8 cellular contexts compared by ENCODE assay signal in the genomic region with DNA sequence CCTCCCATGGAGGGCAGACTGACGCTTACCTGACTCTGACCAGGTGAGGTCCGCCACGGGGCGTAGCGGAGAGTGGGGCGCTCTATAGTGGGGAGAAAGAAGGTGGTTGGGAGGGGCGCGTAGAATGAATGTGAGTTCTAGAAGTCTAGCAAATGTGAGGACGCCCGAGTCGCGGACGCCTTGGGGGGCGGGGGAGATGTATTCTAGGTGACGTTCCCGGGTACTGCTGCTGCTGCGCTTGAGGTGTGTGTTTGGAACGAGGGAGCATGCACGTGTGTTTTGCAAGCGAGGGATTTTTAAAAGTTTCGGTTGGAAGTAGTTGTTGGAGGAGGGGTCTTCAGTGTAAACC. TPM values are rescaled to one million over a fixed set of nuclear protein-coding genes. Genes with fewer than 3 reads are reported as not detected.
DNase-seq lines count a peak whose midpoint lies in the region; ATAC-seq and TF ChIP-seq lines count a peak whose summit lies in the region.

No MANE protein-coding gene starts in this region.

- peak overlapping the region; percentile 94 for H3K27ac ChIP-seq in VCaP
- peak overlapping the region; percentile 88 to 97 for H3K27ac ChIP-seq in liver (ENCODE audit: low read depth in 1 of 2, low read length in 2 of 2)

- TF ChIP-seq RAD21 in liver (IDR thresholded peaks at IDR 0.05) = no peak

- H3K36me3 ChIP-seq in liver (ENCODE audit: control insufficient read depth in 4 of 4, insufficient read depth in 3 of 4, low read depth in 1 of 4, low read length in 3 of 4) = peaks cover 0 to 4% (median 4%) of the 10 kb centered on the region in 4 donors

- peak overlapping the region; percentile 29 to 88 for H3K9ac ChIP-seq in liver (ENCODE audit: low read depth in 1 of 2, low read length in 2 of 2)

- WGBS in liver = under 1% methylated on average over 21 of the region's 21 CpGs

- peak; percentile 2 for DNase-seq in GM04504 (ENCODE audit: low read depth)
- DNase-seq in Jurkat, Clone E6-1 (ENCODE audit: low read depth, low spot score) = peak; percentile 23
- DNase-seq in cardiac fibroblast (ENCODE audit: low read depth in 2 of 2) = peak; percentile 10 to 22
- DNase-seq in stimulated activated CD8-positive, alpha-beta memory T cell treated with anti-CD3 and anti-CD28 coated beads, Interleukin-2, amount 100 ng/mL, for 48 hours (ENCODE audit: low read depth in 2 of 2) = peak; percentile 23 to 30
- no peak for DNase-seq in occipital lobe (lab: John Stamatoyannopoulos, UW)

- ATAC-seq in GM21717 (IDR thresholded peaks at IDR 0.05; ENCODE audit: unreplicated experiment) = peak; percentile 44

- no peaks in the 10 kb centered on the region for H3K9me3 ChIP-seq in liver (ENCODE audit: control insufficient read depth in 4 of 4, low read length in 3 of 4)

- no peaks in the 10 kb centered on the region for H3K27me3 ChIP-seq in liver (ENCODE audit: control insufficient read depth in 4 of 4, insufficient read depth in 4 of 4, low read length in 3 of 4)

- peak overlapping the region; percentile 94 for H3K4me3 ChIP-seq in Jurkat, Clone E6-1 (ENCODE audit: low read length)
- peak overlapping the region; percentile 95 to 98 for H3K4me3 ChIP-seq in cardiac fibroblast (replicated peaks in 1 of 2; ENCODE audit: low read depth in 2 of 2, low read length in 2 of 2)
- H3K4me3 ChIP-seq in liver (ENCODE audit: low read depth in 1 of 3, low read length in 3 of 3) = peak overlapping the region; percentile 78 to 96 (median 83)

- TF ChIP-seq CTCF in VCaP (conservative IDR thresholded peaks at IDR 0.05) (no peak), cardiac fibroblast (IDR thresholded peaks at IDR 0.05; ENCODE audit: low read depth, low read length) (no peak), liver (IDR thresholded peaks at IDR 0.05; ENCODE audit: low read depth, low read length, missing input control) (no peak)

- H3K4me1 ChIP-seq in liver (ENCODE audit: control insufficient read depth in 4 of 4, insufficient read depth in 4 of 4, low read length in 3 of 4) = peaks cover 0 to 7% (median 4%) of the 10 kb centered on the region in 4 donors

TF ChIP-seq in liver, 16 proteins besides CTCF, POLR2A, EP300 and RAD21:
- TF ChIP-seq EGR1 (IDR thresholded peaks at IDR 0.05; ENCODE audit: low read depth in 2 of 2) (no peak), GABPA (IDR thresholded peaks at IDR 0.05 in 1 of 2, conservative IDR thresholded peaks at IDR 0.05 in 1 of 2) (no peak), YY1 (IDR thresholded peaks at IDR 0.05) (no peak), RXRA (IDR thresholded peaks at IDR 0.05) (no peak), JUND (IDR thresholded peaks at IDR 0.05) (no peak)

RNA-seq across cellular contexts. Expression of a gene that starts 0.8 kb away (rescaled TPM):
- polyA plus RNA-seq in Jurkat, Clone E6-1 (2012; ENCODE audit: insufficient read depth, insufficient read length) = 20.1 TPM
- 10 to 100 TPM; 15.3 to 26.9 TPM for total RNA-seq in liver
- polyA plus RNA-seq in liver = 1 to 10 TPM; 2.2 to 9.0 TPM
- total RNA-seq in occipital lobe = 115 TPM

RNA-seq across cellular contexts. Expression of a gene that starts 53.1 kb away (rescaled TPM):
- polyA plus RNA-seq in Jurkat, Clone E6-1 (2012; ENCODE audit: insufficient read depth, insufficient read length) = not detected
- under 1 TPM; 0.17 to 0.28 TPM for total RNA-seq in liver
- polyA plus RNA-seq in liver = under 1 TPM; 0.18 to 0.21 TPM
- total RNA-seq in occipital lobe = 0.31 TPM
